Comparison of ENCODE assay signal across 7 cellular contexts in the genomic region with DNA sequence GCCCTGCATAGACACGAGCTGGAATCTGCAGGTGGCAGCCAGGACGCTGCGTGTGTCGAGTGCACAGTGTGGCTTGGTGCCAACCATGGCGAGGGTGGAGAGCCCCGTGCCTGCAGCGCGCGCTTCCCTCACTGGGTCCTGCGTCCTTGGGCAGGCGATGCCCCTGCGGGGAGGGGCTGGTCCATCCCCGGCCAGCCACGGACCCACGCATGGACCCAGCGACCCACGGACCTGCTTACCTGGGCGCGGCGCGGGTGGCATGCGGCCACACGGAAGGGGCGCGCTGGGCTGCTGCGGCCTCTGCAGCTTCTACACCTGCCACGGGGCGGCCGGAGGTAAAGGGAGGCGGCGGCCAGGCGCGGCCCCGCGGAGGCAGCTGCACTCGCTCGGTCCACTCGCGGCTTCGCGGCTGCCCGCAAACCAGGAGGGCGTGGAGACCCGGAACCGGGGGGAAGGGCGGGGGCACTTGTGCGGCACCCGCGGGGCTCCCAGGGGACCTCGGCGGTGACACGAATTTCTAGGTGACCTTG. TPM values are rescaled to one million over a fixed set of nuclear protein-coding genes. Genes with fewer than 3 reads are reported as not detected.
A peak's percentile ranks its signal among the peaks of the same experiment; 100 is the strongest.
DNase-seq lines count a peak whose midpoint lies in the region; ATAC-seq and TF ChIP-seq lines count a peak whose summit lies in the region.

No MANE protein-coding gene starts in this region.

- H3K4me1 Mint-ChIP-seq in endothelial cell (ENCODE audit: unreplicated experiment) = peaks cover 6% of the 10 kb centered on the region

- TF ChIP-seq CTCF in astrocyte of the cerebellum (IDR thresholded peaks at IDR 0.05; ENCODE audit: low read depth, low read length, missing control alignments) = no peak
- no peak for TF ChIP-seq CTCF in lower leg skin (IDR thresholded peaks at IDR 0.05)
- TF ChIP-seq CTCF in endothelial cell (IDR thresholded peaks at IDR 0.05; ENCODE audit: unreplicated experiment) = no peak

- ATAC-seq in HG03097 (IDR thresholded peaks at IDR 0.05; ENCODE audit: low FRiP score, unreplicated experiment) = peak; percentile 52

- DNase-seq in SJCRH30 = no peak
- no peak for DNase-seq in astrocyte of the cerebellum (ENCODE audit: low read depth)
- no peak for DNase-seq in lower leg skin (ENCODE audit: low spot score in 2 of 2)
- peak; percentile 2 for DNase-seq in stimulated activated CD8-positive, alpha-beta memory T cell treated with anti-CD3 and anti-CD28 coated beads, Interleukin-15, amount 100 ng/mL, for 1 hour (ENCODE audit: low read depth)
- DNase-seq in endothelial cell (ENCODE audit: low spot score) = no peak
- DNase-seq in SK-N-DZ (ENCODE audit: low spot score) = no peak

- H3K27me3 Mint-ChIP-seq in endothelial cell (ENCODE audit: unreplicated experiment) = peaks cover 26% of the 10 kb centered on the region

- no peak overlapping the region for H3K4me3 Mint-ChIP-seq in endothelial cell (ENCODE audit: unreplicated experiment)

- 1 to 4% methylated on average over 14 to 44 of the region's 52 CpGs for WGBS in lower leg skin, 2 donors

- peaks cover 12% of the 10 kb centered on the region for H3K27me3 ChIP-seq in SJCRH30

- in situ Hi-C loops in astrocyte of the cerebellum (cut with HindIII; ENCODE audit: low sequenced_read_pairs) = no loop called here

- no peak overlapping the region for H3K27ac Mint-ChIP-seq in endothelial cell (ENCODE audit: unreplicated experiment)

- H3K36me3 ChIP-seq in SJCRH30 = no peaks in the 10 kb centered on the region

- TF ChIP-seq POLR2A in lower leg skin (IDR thresholded peaks at IDR 0.05) = no peak

- intact Hi-C loops in lower leg skin (cut with DNase I; ENCODE audit: low total_unique reads) = loop anchor here (10.0 kb wide), 1 partner anchor 436 kb away; no protein-coding TSS in a partner anchor

- H3K36me3 Mint-ChIP-seq in endothelial cell (ENCODE audit: low read depth, unreplicated experiment) = peaks cover 6% of the 10 kb centered on the region

- peaks cover 12% of the 10 kb centered on the region; the same call in 1 of the 2 replicates for H3K4me1 ChIP-seq in SJCRH30

- no peaks in the 10 kb centered on the region for H3K9me3 Mint-ChIP-seq in endothelial cell (ENCODE audit: unreplicated experiment)

- no peak overlapping the region for H3K27ac ChIP-seq in SJCRH30

- H3K9me3 ChIP-seq in SJCRH30 (replicated peaks) = no peaks in the 10 kb centered on the region; the same call in 1 of the 2 replicates

- peak overlapping the region; percentile 46 for H3K4me3 ChIP-seq in SJCRH30
- H3K4me3 ChIP-seq in astrocyte of the cerebellum (ENCODE audit: low read depth, low read length) = peak overlapping the region; percentile 24
- H3K4me3 ChIP-seq in lower leg skin (ENCODE audit: low read depth, poor library complexity, severe bottlenecking) = peak overlapping the region; percentile 10

RNA-seq across cellular contexts. Expression of gene MCF2L, which starts 0.6 kb away (rescaled TPM):
- total RNA-seq in SJCRH30 (2014; rRNA removed; shearing (Covaris generic)) = 4.4 and 4.6 TPM in 2 replicates
- total RNA-seq in lower leg skin = 10 to 100 TPM; 46.5 to 89.7 (median 55.0) TPM
- 16.5 TPM for total RNA-seq in endothelial cell (ENCODE audit: unreplicated experiment)
- polyA plus RNA-seq in SK-N-DZ (2014; cell fraction: cytosol; rRNA removed) = 17.2 and 22.4 TPM in 2 replicates
- polyA plus RNA-seq in SK-N-DZ (2014; cell fraction: nucleus; rRNA removed) = 60.9 and 65.9 TPM in 2 replicates
